ENCODE assay signal across 10 cellular contexts in genomic region chr9:121839726-121840500, GRCh38.
DNase-seq lines count a peak whose midpoint lies in the region; ATAC-seq and TF ChIP-seq lines count a peak whose summit lies in the region.
"Had no signal": no experiment of that assay in that cellular context is flagged by ENCODE, and none has a peak within 500 bp of the region (broad histone marks: within the 10 kb centered on the region; RNA-seq: fewer than 3 reads in every experiment).

No MANE protein-coding gene starts in this region.

- no peaks in the 10 kb centered on the region for H3K9me3 ChIP-seq in gastrocnemius medialis

- no peaks in the 10 kb centered on the region for H3K27me3 ChIP-seq in gastrocnemius medialis

- no peak overlapping the region for H3K27ac Mint-ChIP-seq in mesothelial cell of epicardium
- H3K27ac Mint-ChIP-seq: activated naive CD4-positive, alpha-beta T cell treated with anti-CD3 and anti-CD28 coated beads, Interleukin-2, amount 50 U/mL, for 24 hours had no signal

- H3K4me3 Mint-ChIP-seq in mesothelial cell of epicardium = no peak overlapping the region
- H3K4me3 Mint-ChIP-seq: activated naive CD4-positive, alpha-beta T cell treated with anti-CD3 and anti-CD28 coated beads, Interleukin-2, amount 50 U/mL, for 24 hours had no signal

- no peaks in the 10 kb centered on the region for H3K4me1 Mint-ChIP-seq in mesothelial cell of epicardium
- H3K4me1 Mint-ChIP-seq: activated naive CD4-positive, alpha-beta T cell treated with anti-CD3 and anti-CD28 coated beads, Interleukin-2, amount 50 U/mL, for 24 hours had no signal

- intact Hi-C loops in gastrocnemius medialis (cut with DNase I; ENCODE audit: low total_unique reads) = no loop called here

- CTCF ChIA-PET in GM10248 (lab: Yijun Ruan, JAX) = no interaction called here

- H3K4me3 ChIP-seq in coronary artery = no peak overlapping the region
- no peak overlapping the region for H3K4me3 ChIP-seq in gastrocnemius medialis

- ATAC-seq in GM18867 (IDR thresholded peaks at IDR 0.05; ENCODE audit: unreplicated experiment) (peak; percentile 84), HG03095 (IDR thresholded peaks at IDR 0.05; ENCODE audit: unreplicated experiment) (peak; percentile 83), gastrocnemius medialis (no peak)

- POLR2A ChIA-PET in GM10248 (lab: Yijun Ruan, JAX) = no interaction called here

- H3K27me3 Mint-ChIP-seq in mesothelial cell of epicardium (ENCODE audit: low read depth) = no peaks in the 10 kb centered on the region
- H3K27me3 Mint-ChIP-seq: activated naive CD4-positive, alpha-beta T cell treated with anti-CD3 and anti-CD28 coated beads, Interleukin-2, amount 50 U/mL, for 24 hours had no signal

- TF ChIP-seq CTCF in GM10248 (IDR thresholded peaks at IDR 0.05; ENCODE audit: control extremely low read depth, extremely low read depth, low read depth, missing control alignments) = no peak
- no peak for TF ChIP-seq CTCF in coronary artery (IDR thresholded peaks at IDR 0.05)
- TF ChIP-seq CTCF in gastrocnemius medialis (IDR thresholded peaks at IDR 0.05 in 4 of 5, conservative IDR thresholded peaks at IDR 0.05 in 1 of 5) = no peak
- no peak for TF ChIP-seq CTCF in mesothelial cell of epicardium (IDR thresholded peaks at IDR 0.05; ENCODE audit: unreplicated experiment)

- peaks cover 5% of the 10 kb centered on the region for H3K36me3 Mint-ChIP-seq in mesothelial cell of epicardium

- H3K27ac ChIP-seq in coronary artery = no peak overlapping the region
- H3K27ac ChIP-seq in gastrocnemius medialis = no peak overlapping the region

- in situ Hi-C loops in gastrocnemius medialis (cut with MboI; ENCODE audit: low sequenced_read_pairs in 4 of 4) = loop anchor here in 1 of 4 donors (25.0 kb wide), 1 partner anchor 303 kb away; no protein-coding TSS in a partner anchor

- no peaks in the 10 kb centered on the region for H3K36me3 ChIP-seq in gastrocnemius medialis

- H3K9me3 Mint-ChIP-seq in mesothelial cell of epicardium = peaks cover 11% of the 10 kb centered on the region

- no peak for TF ChIP-seq POLR2A in gastrocnemius medialis (IDR thresholded peaks at IDR 0.05)

- peaks cover 0 to 4% of the 10 kb centered on the region in 2 donors for H3K4me1 ChIP-seq in gastrocnemius medialis

- DNase-seq in GM10248 (ENCODE audit: extremely low spot score) = peak; percentile 68
- DNase-seq in coronary artery (ENCODE audit: low spot score) = peak; percentile 26
- DNase-seq in gastrocnemius medialis = no peak
- DNase-seq in NCI-H187 treated with DMSO at 0.1 percent for 48 hours (lab: John Stamatoyannopoulos, UW) = no peak
- no peak for DNase-seq in GM03348 (ENCODE audit: low spot score)
- DNase-seq in mesothelial cell of epicardium (ENCODE audit: low spot score in 2 of 2, unreplicated experiment in 2 of 2) = no peak
- DNase-seq: SHP77 had no signal

Comparison
In these comparisons a context has a peak if more than half of its experiments do, and no peak if none do; other contexts are left out.
1. DNase-seq: peak in GM10248 (single experiment) and coronary artery (single experiment); none in gastrocnemius medialis (0 of 2), NCI-H187 treated with DMSO at 0.1 percent for 48 hours (single experiment), GM03348 (single experiment) and mesothelial cell of epicardium (0 of 2).
2. ATAC-seq: peak in GM18867 (single experiment) and HG03095 (single experiment); none in gastrocnemius medialis (0 of 2).